In the genomic region with DNA sequence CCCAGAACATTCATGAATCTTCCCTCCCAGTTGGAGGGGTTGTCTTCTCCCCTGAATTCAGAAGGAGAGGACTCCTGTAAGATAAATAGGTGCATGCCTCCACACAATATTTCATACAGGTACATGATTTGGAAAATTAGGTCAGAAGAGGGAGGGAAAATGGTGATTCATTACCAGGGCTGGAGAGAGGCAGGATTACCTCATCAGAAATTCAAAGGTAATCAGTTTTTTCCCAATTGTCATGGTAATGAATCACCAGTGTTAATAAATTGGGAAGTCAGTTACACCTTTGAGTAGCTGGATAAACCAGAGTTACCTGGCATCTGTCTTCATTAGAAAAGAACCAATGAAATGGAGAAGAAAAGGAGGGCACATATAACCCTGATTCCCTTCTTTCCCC, we compare ENCODE assay signal across 30 cellular contexts.
"Had no signal": no experiment of that assay in that cellular context is flagged by ENCODE, and none has a peak within 500 bp of the region (broad histone marks: within the 10 kb centered on the region; RNA-seq: fewer than 3 reads in every experiment).

No MANE protein-coding gene starts in this region.

- H3K27me3 ChIP-seq: ascending aorta, MG63 had no signal

- DNase-seq: activated CD4-positive, alpha-beta T cell treated with anti-CD3 and anti-CD28 coated beads, Interleukin-2, amount 10 ng/mL, durations not matched to agents 24 days and 14 days; activated CD4-positive, alpha-beta T cell treated with anti-CD3 and anti-CD28 coated beads, Interleukin-2, amount 50 U/mL, for 4 hours; activated CD8-positive, alpha-beta T cell treated with anti-CD3 and anti-CD28 coated beads for 36 hours; activated effector memory CD4-positive, alpha-beta T cell treated with anti-CD3 and anti-CD28 coated beads, Interleukin-2, amount 50 U/mL, for 16 hours; activated naive CD4-positive, alpha-beta T cell treated with Interleukin-2 at 50 U/mL for 16 hours; activated naive CD8-positive, alpha-beta T cell treated with anti-CD3 and anti-CD28 coated beads, Interleukin-2, amount 10 ng/mL, durations not matched to agents 7 days and 5 days; activated T-cell treated with anti-CD3 and anti-CD28 coated beads, Interleukin-2, amount 50 U/mL, for 1 hour; activated T-cell treated with anti-CD3 and anti-CD28 coated beads, Interleukin-2, amount 50 U/mL, for 72 hours; amygdala; cerebellar nuclear complex; Karpas-422; MG63; NCI-H1048; NCI-H1105 treated with DMSO at 0.1 percent for 48 hours; NCI-H1436; NCI-H1694; NCI-H1930; NCI-H2081 treated with DMSO at 0.1 percent for 48 hours; NCI-H345; NCI-H526; NCI-H748 treated with DMSO at 0.1 percent for 48 hours; NK-92 treated with Interleukin-12 subunit alpha and Interleukin-12 subunit beta, amount 100 ng/mL, for 24 hours; PC-9; SHP77; SJCRH30; T1000 had no signal

- H2AFZ ChIP-seq: PC-9 had no signal

- H3K9me3 ChIP-seq: ascending aorta, MG63, SJCRH30 had no signal

- H3K4me1 ChIP-seq: ascending aorta, SJCRH30 had no signal

- H3K36me3 ChIP-seq: ascending aorta, MG63, SJCRH30 had no signal

- H3K4me2 ChIP-seq: PC-9 had no signal

- ATAC-seq: activated CD8-positive, alpha-beta T cell treated with anti-CD3 and anti-CD28 coated beads for 36 hours; activated T-cell treated with anti-CD3 and anti-CD28 coated beads, Interleukin-2, amount 50 U/mL, for 72 hours; activated T-helper 17 cell treated with anti-CD3 and anti-CD28 coated beads, Interleukin-2, amount 50 U/mL, for 72 hours; K562 had no signal

- H3K4me3 ChIP-seq: ascending aorta, K562, MG63, PC-9, SJCRH30, SK-N-MC had no signal

- H3K27ac ChIP-seq: ascending aorta, PC-9, SJCRH30, SK-N-MC had no signal
